In the genomic region with DNA sequence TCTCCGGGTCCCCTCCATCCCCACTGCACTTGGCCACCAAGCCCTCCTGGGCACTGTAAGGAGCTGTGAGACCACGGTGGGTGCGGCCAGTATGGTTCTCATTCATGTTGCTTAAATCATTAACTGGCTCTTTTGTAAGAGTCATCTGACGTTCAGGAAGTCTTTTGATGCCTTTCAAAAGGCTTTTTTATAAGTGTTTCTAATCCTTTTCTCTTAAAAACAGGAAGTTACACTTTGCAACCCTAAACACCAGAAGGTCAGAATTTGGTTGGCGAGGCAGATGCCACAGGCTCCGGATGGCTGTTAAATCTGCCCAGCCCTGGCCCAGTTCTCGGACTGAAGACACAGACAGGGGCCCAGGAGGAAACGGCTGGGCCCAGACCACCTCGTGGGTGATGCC, we compare ENCODE assay signal across 15 cellular contexts. TPM values are rescaled to one million over a fixed set of nuclear protein-coding genes. Genes with fewer than 3 reads are reported as not detected.
A peak's percentile ranks its signal among the peaks of the same experiment; 100 is the strongest.
DNase-seq lines count a peak whose midpoint lies in the region; ATAC-seq and TF ChIP-seq lines count a peak whose summit lies in the region.
"Had no signal": no experiment of that assay in that cellular context is flagged by ENCODE, and none has a peak within 500 bp of the region (broad histone marks: within the 10 kb centered on the region; RNA-seq: fewer than 3 reads in every experiment).

No MANE protein-coding gene starts in this region.

- no peaks in the 10 kb centered on the region for H3K79me2 ChIP-seq in OCI-LY7 (ENCODE audit: insufficient read depth, low read depth, low read length)
- no peaks in the 10 kb centered on the region for H3K79me2 ChIP-seq in PC-3 (ENCODE audit: low read length)

- H4K20me1 ChIP-seq in BLaER1 treated with 17β-estradiol and CSF1 and Interleukin-3, amounts not matched to agents 10 nM and 100 nM: no peaks in the 10 kb centered on the region
- H4K20me1 ChIP-seq in OCI-LY7 (ENCODE audit: insufficient read depth, low read length): no peaks in the 10 kb centered on the region
- no peaks in the 10 kb centered on the region for H4K20me1 ChIP-seq in PC-3 (ENCODE audit: low read length)

- peaks cover 62 to 91% (median 74%) of the 10 kb centered on the region in 10 experiments for H3K4me1 ChIP-seq in BLaER1 treated with 17β-estradiol and CSF1 and Interleukin-3, amounts not matched to agents 10 nM and 100 nM
- H3K4me1 ChIP-seq in OCI-LY7 (ENCODE audit: insufficient read depth, low read length, poor library complexity, severe bottlenecking) (peaks cover 21% of the 10 kb centered on the region), PC-3 (ENCODE audit: insufficient read depth, low read length) (no peaks in the 10 kb centered on the region)
- H3K4me1 ChIP-seq: HAP-1, prostate gland, SJSA1 had no signal

- no TSS peak for BruUV-seq in OCI-LY7 (replicated peaks; lab: Mats Ljungman, UMichigan)
- no TSS peak for BruUV-seq in PC-3 (replicated peaks; lab: Mats Ljungman, UMichigan)

- peak overlapping the region; percentile 82 to 93 (median 90) for H3K27ac ChIP-seq in BLaER1 treated with 17β-estradiol and CSF1 and Interleukin-3, amounts not matched to agents 10 nM and 100 nM
- H3K27ac ChIP-seq in OCI-LY7 (ENCODE audit: low read depth, low read length, poor library complexity, severe bottlenecking) (peak overlapping the region; percentile 33), PC-3 (ENCODE audit: low read length) (no peak overlapping the region)
- H3K27ac ChIP-seq: prostate gland, SJSA1 had no signal

- no peaks in the 10 kb centered on the region; a peak in 1 of 22 replicates for H3K9me3 ChIP-seq in BLaER1 treated with 17β-estradiol and CSF1 and Interleukin-3, amounts not matched to agents 10 nM and 100 nM (replicated peaks in 1 of 11)
- H3K9me3 ChIP-seq in OCI-LY7 (ENCODE audit: low read length): no peaks in the 10 kb centered on the region
- no peaks in the 10 kb centered on the region for H3K9me3 ChIP-seq in PC-3 (ENCODE audit: low read length)
- H3K9me3 ChIP-seq: HAP-1, prostate gland, SJSA1 had no signal

- 0 out of 22 replicates have a peak, but pooled peaks cover 0 to 12% (median 0%) of the 10 kb centered on the region in 11 experiments for H3K27me3 ChIP-seq in BLaER1 treated with 17β-estradiol and CSF1 and Interleukin-3, amounts not matched to agents 10 nM and 100 nM
- H3K27me3 ChIP-seq in PC-3 (ENCODE audit: low read length): no peaks in the 10 kb centered on the region
- H3K27me3 ChIP-seq: SJSA1 had no signal

- H3K9me2 ChIP-seq in OCI-LY7 (ENCODE audit: insufficient read depth, low read length) (no peaks in the 10 kb centered on the region), PC-3 (replicated peaks; ENCODE audit: low read length) (no peaks in the 10 kb centered on the region)

- H3K9ac ChIP-seq in BLaER1 treated with 17β-estradiol and CSF1 and Interleukin-3, amounts not matched to agents 10 nM and 100 nM: peak overlapping the region; percentile 68 to 83 (median 79)
- H3K9ac ChIP-seq in PC-3 (ENCODE audit: low read length): no peak overlapping the region

- H3F3A ChIP-seq in PC-3 (ENCODE audit: low read length, unreplicated experiment): no peaks in the 10 kb centered on the region

- DNase-seq in OCI-LY7 (ENCODE audit: low spot score) (peak; percentile 73), left colon (peak in 1 of 2 donors; percentile 29), activated gamma-delta T cell (lab: John Stamatoyannopoulos, UW) (no peak), GM10248 (ENCODE audit: extremely low spot score) (no peak), PC-3 (no peak)
- DNase-seq: NCI-H146; stimulated activated CD4-positive, alpha-beta T cell treated with anti-CD3 and anti-CD28 coated beads, Interleukin-2, amount 100 ng/mL, for 24 hours had no signal

- H2AFZ ChIP-seq in OCI-LY7 (ENCODE audit: low read length): peak overlapping the region; percentile 81
- H2AFZ ChIP-seq in PC-3 (ENCODE audit: low read length): no peak overlapping the region

- H3K4me2 ChIP-seq in BLaER1 treated with 17β-estradiol and CSF1 and Interleukin-3, amounts not matched to agents 10 nM and 100 nM: peak overlapping the region; percentile 83 to 95 (median 90)
- H3K4me2 ChIP-seq in OCI-LY7 (ENCODE audit: low read length) (peak overlapping the region; percentile 46), PC-3 (ENCODE audit: low read length) (no peak overlapping the region)

- CTCF ChIA-PET in OCI-LY7 (lab: Charles Lee; ENCODE audit: unreplicated experiment) (no interaction called here), GM10248 (lab: Yijun Ruan, JAX) (no interaction called here), PC-3 (lab: Charles Lee) (no interaction called here)

- H3K36me3 ChIP-seq in BLaER1 treated with 17β-estradiol and CSF1 and Interleukin-3, amounts not matched to agents 10 nM and 100 nM: no peaks in the 10 kb centered on the region
- no peaks in the 10 kb centered on the region for H3K36me3 ChIP-seq in OCI-LY7 (ENCODE audit: insufficient read depth, low read length)
- no peaks in the 10 kb centered on the region for H3K36me3 ChIP-seq in PC-3 (ENCODE audit: low read depth, low read length)
- H3K36me3 ChIP-seq: HAP-1, prostate gland, SJSA1 had no signal

- H3K4me3 ChIP-seq in BLaER1 treated with 17β-estradiol and CSF1 and Interleukin-3, amounts not matched to agents 10 nM and 100 nM: peak overlapping the region in 8 of 10 experiments; percentile 12 to 57 (median 32); a peak in 12 of 20 replicates
- H3K4me3 ChIP-seq in OCI-LY7 (ENCODE audit: low read depth, low read length, poor library complexity, severe bottlenecking): no peak overlapping the region
- no peak overlapping the region for H3K4me3 ChIP-seq in PC-3 (ENCODE audit: low read length)
- H3K4me3 ChIP-seq: HAP-1, prostate gland, SJSA1 had no signal

- POLR2A ChIA-PET in OCI-LY7 (lab: Charles Lee): no interaction called here
- POLR2A ChIA-PET in GM10248 (lab: Yijun Ruan, JAX): no interaction called here
- POLR2A ChIA-PET in PC-3 (lab: Charles Lee; ENCODE audit: unreplicated experiment): no interaction called here

- intact Hi-C loops in OCI-LY7 (cut with micrococcal nuclease; ENCODE audit: unreplicated experiment): no loop called here
- intact Hi-C loops in left colon (cut with DNase I, micrococcal nuclease): no loop called here
- intact Hi-C loops in PC-3 (cut with micrococcal nuclease): no loop called here

- ATAC-seq in GM21423 (IDR thresholded peaks at IDR 0.05; ENCODE audit: unreplicated experiment) (peak; percentile 57), left colon (peak; percentile 80), PC-3 (no peak), GM19455 (IDR thresholded peaks at IDR 0.05; ENCODE audit: unreplicated experiment) (no peak)

- TF ChIP-seq CTCF in OCI-LY7 (conservative IDR thresholded peaks at IDR 0.05; ENCODE audit: low read length) (no peak), GM10248 (IDR thresholded peaks at IDR 0.05; ENCODE audit: control extremely low read depth, extremely low read depth, low read depth, missing control alignments) (no peak), PC-3 (conservative IDR thresholded peaks at IDR 0.05; ENCODE audit: low read depth, low read length) (no peak)

RNA-seq across cellular contexts. Expression of gene DIO3, which starts 26.1 kb away (rescaled TPM):
- total RNA-seq in OCI-LY7 (2014; rRNA removed; shearing (Covaris generic)): 0.10 TPM in 1 of 2 replicates, not detected in the other
- total RNA-seq in OCI-LY7 (2022) (not detected in 2 replicates), left colon (1 to 10 TPM in 1 of 2 donors, under 1 TPM in 1; 0.73 to 1.0 TPM), PC-3 (2014; rRNA removed) (4.9 and 5.8 TPM in 2 replicates)
- total RNA-seq: dermis microvascular lymphatic vessel endothelial cell, mononuclear cell, SJSA1 had no signal

Comparison
In these comparisons a context has a peak if more than half of its experiments do, and no peak if none do; other contexts are left out.
1. H3K4me3 ChIP-seq: peak in BLaER1 treated with 17β-estradiol and CSF1 and Interleukin-3, amounts not matched to agents 10 nM and 100 nM (8 of 10); none in OCI-LY7 (single experiment) and PC-3 (single experiment).
2. ATAC-seq: peak in GM21423 (single experiment) and left colon (single experiment); none in PC-3 (single experiment) and GM19455 (single experiment).